ENCODE assay signal across 16 cellular contexts in genomic region chr2:238869293-238870124, GRCh38. TPM values are rescaled to one million over a fixed set of nuclear protein-coding genes. Genes with fewer than 3 reads are reported as not detected.
DNase-seq lines count a peak whose midpoint lies in the region; ATAC-seq, FAIRE-seq and TF ChIP-seq lines count a peak whose summit lies in the region.
"Had no signal": no experiment of that assay in that cellular context is flagged by ENCODE, and none has a peak within 500 bp of the region (broad histone marks: within the 10 kb centered on the region; RNA-seq: fewer than 3 reads in every experiment).

No MANE protein-coding gene starts in this region.

- ATAC-seq in A549 (peak; percentile 12 to 59; a peak in 3 of 6 replicates), natural killer cell (peak in 1 of 3 donors; percentile 48), GM21381 (IDR thresholded peaks at IDR 0.05; ENCODE audit: unreplicated experiment) (no peak), GM18498 (IDR thresholded peaks at IDR 0.05; ENCODE audit: unreplicated experiment) (no peak)
- ATAC-seq in central memory CD8-positive, alpha-beta T cell (replicated peaks; ENCODE audit: extremely low read depth, poor library complexity, severe bottlenecking): no peak
- ATAC-seq: mucosa of descending colon had no signal

- H3K27ac ChIP-seq in A549: peak overlapping the region; percentile 59 to 100

- H3K4me3 ChIP-seq in A549: no peak overlapping the region
- H3K4me3 ChIP-seq: mucosa of descending colon had no signal

- DNase-seq in A549 (ENCODE audit: low read depth in 1 of 2, low spot score in 1 of 2) (peak in 1 of 2 experiments; percentile 76), HCEC 1CT (peak; percentile 42), natural killer cell (no peak), NCI-H2029 (lab: John Stamatoyannopoulos, UW) (no peak), H4 (ENCODE audit: low spot score) (no peak)
- DNase-seq in central memory CD8-positive, alpha-beta T cell (ENCODE audit: low spot score in 2 of 2): no peak
- DNase-seq: activated T-cell treated with anti-CD3 and anti-CD28 coated beads, Interleukin-2, amount 50 U/mL, for 1 hour; CD4-positive, alpha-beta memory T cell; mucosa of descending colon; NCI-H1092; NCI-H69; stimulated activated CD8-positive, alpha-beta memory T cell treated with anti-CD3 and anti-CD28 coated beads, Interleukin-4, amount 100 ng/mL, for 48 hours had no signal

- H3K27me3 Mint-ChIP-seq in central memory CD8-positive, alpha-beta T cell: peaks cover 33% of the 10 kb centered on the region
- H3K27me3 Mint-ChIP-seq in natural killer cell (ENCODE audit: low read depth in 2 of 2): no peaks in the 10 kb centered on the region

- H3K27ac Mint-ChIP-seq in central memory CD8-positive, alpha-beta T cell (ENCODE audit: low read depth): peak overlapping the region; percentile 52
- H3K27ac Mint-ChIP-seq in natural killer cell: peak overlapping the region; percentile 41 to 78
- H3K27ac Mint-ChIP-seq: dendritic cell treated with granulocyte-macrophage colony-stimulating factor and Interleukin-4, amounts not matched to agents 40 ng/mL and 50 ng/mL, for 4 days had no signal

- peaks cover 8% of the 10 kb centered on the region for H3K9me3 Mint-ChIP-seq in central memory CD8-positive, alpha-beta T cell
- H3K9me3 Mint-ChIP-seq in natural killer cell: peaks cover 0 to 5% of the 10 kb centered on the region in 2 donors
- H3K9me3 Mint-ChIP-seq: CD4-positive, alpha-beta memory T cell; dendritic cell treated with granulocyte-macrophage colony-stimulating factor and Interleukin-4, amounts not matched to agents 40 ng/mL and 50 ng/mL, for 4 days had no signal

- TF ChIP-seq RAD21 in A549 (conservative IDR thresholded peaks at IDR 0.05 in 1 of 2, IDR thresholded peaks at IDR 0.05 in 1 of 2): no peak

- POLR2A ChIA-PET in A549 (lab: Yijun Ruan, JAX): no interaction called here

- TF ChIP-seq POLR2A in A549 (IDR thresholded peaks at IDR 0.05; ENCODE audit: low read length): no peak

- H3K4me3 Mint-ChIP-seq in central memory CD8-positive, alpha-beta T cell: no peak overlapping the region
- no peak overlapping the region for H3K4me3 Mint-ChIP-seq in natural killer cell
- H3K4me3 Mint-ChIP-seq: CD4-positive, alpha-beta memory T cell; dendritic cell treated with granulocyte-macrophage colony-stimulating factor and Interleukin-4, amounts not matched to agents 40 ng/mL and 50 ng/mL, for 4 days had no signal

- intact Hi-C loops in natural killer cell (cut with micrococcal nuclease): no loop called here

- H3K4me1 Mint-ChIP-seq in central memory CD8-positive, alpha-beta T cell: no peaks in the 10 kb centered on the region
- H3K4me1 Mint-ChIP-seq in natural killer cell: peaks cover 4 to 5% of the 10 kb centered on the region in 2 donors
- H3K4me1 Mint-ChIP-seq: CD4-positive, alpha-beta memory T cell had no signal

- TF ChIP-seq CTCF in A549 (IDR thresholded peaks at IDR 0.05) (no peak), natural killer cell (IDR thresholded peaks at IDR 0.05) (no peak)

- peaks cover 55% of the 10 kb centered on the region for H3K4me1 ChIP-seq in A549

- WGBS in A549 (ENCODE audit: missing lambda C conversion rate): 24% methylated on average over 9 of the region's 9 CpGs

- TF ChIP-seq EP300 in A549 (IDR thresholded peaks at IDR 0.05): no peak

- H3K9me3 ChIP-seq in A549: no peaks in the 10 kb centered on the region
- H3K9me3 ChIP-seq: mucosa of descending colon had no signal

- FAIRE-seq in A549 (lab: Jason Lieb, UNC): peak; percentile 56

- H3K4me2 ChIP-seq in A549: peak overlapping the region; percentile 68

- CTCF ChIA-PET in A549 (lab: Yijun Ruan, JAX): interaction anchor here (0.8 kb wide), 1 partner anchor 10 kb away, joined by 3 read pairs; no protein-coding TSS in a partner anchor

- peaks cover 4% of the 10 kb centered on the region for H3K36me3 Mint-ChIP-seq in central memory CD8-positive, alpha-beta T cell (ENCODE audit: insufficient read depth)
- no peaks in the 10 kb centered on the region for H3K36me3 Mint-ChIP-seq in natural killer cell
- H3K36me3 Mint-ChIP-seq: CD4-positive, alpha-beta memory T cell had no signal

TF ChIP-seq in A549, 52 proteins besides CTCF, POLR2A, EP300 and RAD21:
- TF ChIP-seq MAZ (IDR thresholded peaks at IDR 0.05; ENCODE audit: borderline replicate concordance, low read depth, low read length) (no peak), KDM5A (IDR thresholded peaks at IDR 0.05) (no peak), ZC3H11A (IDR thresholded peaks at IDR 0.05) (no peak), NFE2L2 (conservative IDR thresholded peaks at IDR 0.05; ENCODE audit: low read length) (no peak), EHMT2 (IDR thresholded peaks at IDR 0.05; ENCODE audit: low read depth) (0 out of 2 replicates have a peak, but pooled peaks have one; percentile 45), KDM1A (IDR thresholded peaks at IDR 0.05; ENCODE audit: low read depth) (peak; percentile 74)

RNA-seq across cellular contexts. Expression of gene TWIST2, which starts 21.6 kb away (rescaled TPM):
- polyA plus RNA-seq in A549 (2011; rRNA removed) (5.4 and 8.2 TPM in 2 replicates), A549 (2017; fragmentation: RNase III; extraction: RNeasy Plus Mini Kit Qiagen cat#74134 plus additional on column Dnase treatment) (6.0 to 8.7 TPM (median 7.1 TPM) in 3 replicates)
- 22.0 and 31.0 TPM in 2 replicates for polyA plus RNA-seq in A549 (2012; cell fraction: cytosol; rRNA removed)
- 19.3 and 23.2 TPM in 2 replicates for polyA plus RNA-seq in A549 (2012; cell fraction: nucleus; rRNA removed)
- polyA minus RNA-seq in A549 (2011; rRNA and poly(A)+ RNA removed): 3.6 and 6.2 TPM in 2 replicates
- total RNA-seq in natural killer cell: not detected
- 25.6 and 26.8 TPM in 2 replicates for total RNA-seq in H4 (2014; rRNA removed; shearing (Covaris generic))
- total RNA-seq: CD4-positive, alpha-beta memory T cell; T-helper 1 cell treated with Interleukin-12 subunit alpha and Interleukin-12 subunit beta and Interleukin-4 antibody, amounts not matched to agents 30 ng/mL and 1 ng/mL, for 36 hours had no signal
- polyA plus RNA-seq: CD4-positive, alpha-beta memory T cell had no signal

Comparison
In these comparisons a context has a peak if more than half of its experiments do, and no peak if none do; other contexts are left out.
1. ATAC-seq: peak in A549 (2 of 2); none in central memory CD8-positive, alpha-beta T cell (single experiment), GM21381 (single experiment) and GM18498 (single experiment).
2. RNA of gene TWIST2, which starts 21.6 kb away (total RNA-seq): 25.6 to 26.8 TPM in H4; not detected in natural killer cell; every median in the first group is over 10 times any median in the second.